Comparison of ENCODE assay signal across 1 cellular context in genomic region chr5:126680215-126680817, GRCh38.
A peak's percentile ranks its signal among the peaks of the same experiment; 100 is the strongest.
TF ChIP-seq lines count a peak whose summit lies in the region.

No MANE protein-coding gene starts in this region.

TF ChIP-seq in GM12878, 131 proteins besides CTCF, POLR2A, EP300 and RAD21 (continued from another document):
- peak; percentile 15; the same call in 1 of the 2 replicates for TF ChIP-seq IKZF1 (conservative IDR thresholded peaks at IDR 0.05)
- TF ChIP-seq PBX3 (IDR thresholded peaks at IDR 0.05; ENCODE audit: insufficient replicate concordance, low read depth, low read length) = no peak
